8 cellular contexts compared by ENCODE assay signal in the genomic region with DNA sequence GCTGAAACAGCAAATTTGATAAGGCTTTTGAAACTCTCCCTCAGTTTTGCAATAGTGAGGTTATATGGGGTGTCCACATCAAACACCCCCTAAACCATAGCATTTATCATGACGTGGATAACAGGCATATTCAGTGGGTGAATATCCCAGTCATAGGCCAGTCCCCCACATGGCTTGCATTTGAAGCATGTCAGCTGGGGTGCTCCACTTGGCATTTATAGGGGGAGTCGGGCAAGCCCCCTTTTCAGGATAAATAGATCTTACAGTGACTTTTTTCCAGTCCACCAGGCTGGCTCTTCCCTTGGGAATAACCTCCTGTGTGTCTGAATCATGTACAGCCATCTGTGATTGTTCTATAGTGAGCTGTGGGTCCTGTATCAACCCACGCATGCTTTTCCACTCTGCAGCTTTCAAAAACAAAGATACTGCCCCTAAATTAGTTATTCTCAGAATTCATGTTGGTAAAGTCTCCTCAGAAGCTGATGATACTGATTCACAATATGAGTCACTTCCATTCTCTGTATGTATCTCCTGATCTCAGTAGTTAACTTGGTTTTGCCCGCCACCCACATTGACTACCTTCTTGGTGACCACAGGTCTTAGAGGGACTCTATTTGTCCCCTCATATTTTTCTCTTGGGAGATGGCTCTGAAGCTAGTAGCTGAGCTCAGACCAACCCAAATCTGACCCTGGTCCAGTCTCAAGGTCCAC.
DNase-seq lines count a peak whose midpoint lies in the region; ATAC-seq lines count a peak whose summit lies in the region.

No MANE protein-coding gene starts in this region.

- DNase-seq in activated CD8-positive, alpha-beta memory T cell treated with anti-CD3 and anti-CD28 coated beads for 48 hours (ENCODE audit: low read depth in 2 of 3, low spot score in 2 of 3): peak in 2 of 3 experiments; percentile 23 to 29
- peak; percentile 68 for DNase-seq in stimulated activated CD4-positive, alpha-beta T cell treated with anti-CD3 and anti-CD28 coated beads, Interleukin-1b, Interleukin-23, amount 100 ng/mL, for 48 hours
- DNase-seq in H4 (ENCODE audit: low spot score): no peak
- DNase-seq in SHP77 (lab: John Stamatoyannopoulos, UW): no peak
- no peak for DNase-seq in NCI-H748 (lab: John Stamatoyannopoulos, UW; ENCODE audit: unreplicated experiment)
- no peak for DNase-seq in NCI-H748 treated with DMSO at 0.1 percent for 48 hours (lab: John Stamatoyannopoulos, UW)

- ATAC-seq in GM18867 (IDR thresholded peaks at IDR 0.05; ENCODE audit: unreplicated experiment) (peak; percentile 93), HG02870 (IDR thresholded peaks at IDR 0.05; ENCODE audit: unreplicated experiment) (peak; percentile 99)

Comparison
In these comparisons a context has a peak if more than half of its experiments do, and no peak if none do; other contexts are left out.
1. DNase-seq: peak in activated CD8-positive, alpha-beta memory T cell treated with anti-CD3 and anti-CD28 coated beads for 48 hours (2 of 3) and stimulated activated CD4-positive, alpha-beta T cell treated with anti-CD3 and anti-CD28 coated beads, Interleukin-1b, Interleukin-23, amount 100 ng/mL, for 48 hours (single experiment); none in H4 (single experiment), SHP77 (0 of 2), NCI-H748 (single experiment) and NCI-H748 treated with DMSO at 0.1 percent for 48 hours (single experiment).